In genomic region chr2:163734911-163735691, GRCh38 we compare ENCODE assay signal across 9 cellular contexts. TPM values are rescaled to one million over a fixed set of nuclear protein-coding genes. Genes with fewer than 3 reads are reported as not detected.
DNase-seq lines count a peak whose midpoint lies in the region; ATAC-seq lines count a peak whose summit lies in the region.
"Had no signal": no experiment of that assay in that cellular context is flagged by ENCODE, and none has a peak within 500 bp of the region (broad histone marks: within the 10 kb centered on the region; RNA-seq: fewer than 3 reads in every experiment).

No MANE protein-coding gene starts in this region.

- H3K9me3 ChIP-seq in subcutaneous abdominal adipose tissue (ENCODE audit: control insufficient read depth in 5 of 5, low read length in 5 of 5), result no peaks in the 10 kb centered on the region

- no peaks in the 10 kb centered on the region for H3K36me3 ChIP-seq in subcutaneous abdominal adipose tissue (ENCODE audit: control insufficient read depth in 5 of 5, insufficient read depth in 5 of 5, low read length in 5 of 5)

- DNase-seq in HuH-7.5 (ENCODE audit: low spot score), result peak; percentile 29
- peak; percentile 33 for DNase-seq in amniotic epithelial cell (ENCODE audit: low read depth)
- peak; percentile 66 for DNase-seq in inferior parietal cortex (ENCODE audit: extremely low spot score)
- no peak for DNase-seq in GM03348 (ENCODE audit: low spot score)
- no peak for DNase-seq in posterior vena cava (ENCODE audit: low spot score)

- intact Hi-C loops in posterior vena cava (cut with DNase I), result loop anchor here in 1 of 2 donors (5.0 kb wide), 1 partner anchor 388 kb away; no protein-coding TSS in a partner anchor

- peak overlapping the region; percentile 43 to 89 (median 73) for H3K9ac ChIP-seq in subcutaneous abdominal adipose tissue (ENCODE audit: low read length in 5 of 5)

- no peak for ATAC-seq in HG03097 (IDR thresholded peaks at IDR 0.05; ENCODE audit: low FRiP score, unreplicated experiment)
- no peak for ATAC-seq in GM18498 (IDR thresholded peaks at IDR 0.05; ENCODE audit: unreplicated experiment)

- H3K27ac ChIP-seq in subcutaneous abdominal adipose tissue (ENCODE audit: low read depth, low read length), result peak overlapping the region; percentile 89
- H3K27ac ChIP-seq: HL-60 had no signal

- peaks cover 0 to 22% (median 15%) of the 10 kb centered on the region in 5 donors for H3K4me1 ChIP-seq in subcutaneous abdominal adipose tissue (ENCODE audit: control insufficient read depth in 5 of 5, insufficient read depth in 5 of 5, low read length in 5 of 5)

- no peaks in the 10 kb centered on the region for H3K27me3 ChIP-seq in subcutaneous abdominal adipose tissue (ENCODE audit: control insufficient read depth in 5 of 5, insufficient read depth in 4 of 5, low read length in 5 of 5)

- H3K4me3 ChIP-seq in subcutaneous abdominal adipose tissue (ENCODE audit: low read depth in 1 of 5, low read length in 5 of 5), result peak overlapping the region; percentile 79 to 89 (median 82)

RNA-seq across cellular contexts. Expression of gene FIGN, which starts 0.7 kb away (rescaled TPM):
- 10 to 100 TPM; 14.4 to 23.6 TPM for total RNA-seq in posterior vena cava

Comparison
In these comparisons a context has a peak if more than half of its experiments do, and no peak if none do; other contexts are left out.
1. DNase-seq: peak in HuH-7.5 (single experiment), amniotic epithelial cell (single experiment) and inferior parietal cortex (single experiment); none in GM03348 (single experiment) and posterior vena cava (single experiment).